Comparison of ENCODE assay signal across 8 cellular contexts in the genomic region with DNA sequence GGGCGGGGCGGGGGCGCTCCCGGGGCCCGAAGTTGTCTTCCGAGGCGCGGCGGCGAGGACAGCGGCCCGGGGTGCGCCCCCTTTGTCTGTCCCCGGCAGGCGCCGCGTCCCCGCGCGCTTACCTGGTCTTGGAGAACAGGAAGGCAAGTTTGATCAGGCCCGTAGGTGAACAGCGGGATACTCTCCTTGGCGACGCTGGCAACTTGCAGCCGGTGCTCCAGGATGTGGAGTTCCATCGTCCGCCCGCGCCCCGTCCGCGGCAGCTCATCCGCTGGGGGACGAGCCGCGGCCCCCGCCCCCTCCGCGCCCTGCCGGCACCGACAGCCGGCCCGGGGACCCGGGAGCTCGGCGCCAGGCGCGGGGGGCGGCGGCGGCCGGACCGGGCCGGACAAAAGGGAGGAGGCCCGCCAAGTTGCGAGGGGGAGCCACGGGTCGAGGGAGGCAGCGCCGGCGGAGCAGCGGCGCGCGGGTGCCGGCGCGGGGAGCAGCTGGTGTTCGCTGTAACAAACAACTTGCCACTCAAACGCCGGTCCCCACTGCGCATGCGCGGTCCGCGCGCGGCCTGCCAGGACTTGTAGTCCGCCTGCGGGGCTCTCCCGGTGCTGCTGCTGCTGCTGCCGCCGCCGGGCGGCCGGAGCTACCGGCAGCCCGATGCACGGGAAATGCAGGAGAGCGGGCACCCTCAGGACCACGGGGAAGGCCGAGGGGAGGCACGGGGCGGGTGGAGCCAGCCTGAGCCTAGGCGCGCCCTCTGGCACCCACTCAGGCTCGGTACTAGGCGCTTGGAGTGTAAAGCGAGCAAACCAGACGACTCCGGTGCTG. TPM values are rescaled to one million over a fixed set of nuclear protein-coding genes. Genes with fewer than 3 reads are reported as not detected.
DNase-seq lines count a peak whose midpoint lies in the region; ATAC-seq and TF ChIP-seq lines count a peak whose summit lies in the region.

No MANE protein-coding gene starts in this region.

- peak; percentile 19 to 50 for TF ChIP-seq POLR2A in gastroesophageal sphincter (IDR thresholded peaks at IDR 0.05)

- H3K4me1 ChIP-seq in HAP-1 (no peaks in the 10 kb centered on the region; the same call in 1 of the 2 replicates), MM.1S (ENCODE audit: low read length) (no peaks in the 10 kb centered on the region; the same call in 1 of the 2 replicates), gastroesophageal sphincter (peaks cover 0 to 29% (median 0%) of the 10 kb centered on the region in 3 donors), neutrophil (ENCODE audit: control insufficient read depth in 1 of 2, insufficient read depth in 1 of 2, low read depth in 1 of 2, low read length in 1 of 2) (peaks cover 38 to 39% of the 10 kb centered on the region in 2 experiments)

- 0% methylated on average over 7 of the region's 101 CpGs; no CpG with 5 or more reads in 1 of the 2 donors for WGBS in gastroesophageal sphincter (ENCODE audit: low coverage in 1 of 2), 2 donors

- no peaks in the 10 kb centered on the region for H3K9me2 ChIP-seq in MM.1S (replicated peaks; ENCODE audit: insufficient read depth, low read length)

- ATAC-seq in gastroesophageal sphincter: peak; percentile 95

- DNase-seq in GDM1 (lab: John Stamatoyannopoulos, UW) (peak; percentile 88), HAP-1 (ENCODE audit: low spot score in 2 of 2) (peak; percentile 90 to 98), MM.1S (peak; percentile 98), SHP77 treated with DMSO at 0.1 percent for 48 hours (lab: John Stamatoyannopoulos, UW) (peak; percentile 80), substantia nigra (lab: John Stamatoyannopoulos, UW) (peak; percentile 81 to 100 (median 96))
- peak; percentile 97 for DNase-seq in activated naive CD4-positive, alpha-beta T cell treated with Interleukin-2 at 50 U/mL for 16 hours

- H3F3A ChIP-seq in MM.1S (ENCODE audit: insufficient read depth, low read length): no peaks in the 10 kb centered on the region

- H3K9ac ChIP-seq in MM.1S (ENCODE audit: low read length): peak overlapping the region; percentile 50; the same call in 1 of the 2 replicates

- H3K4me2 ChIP-seq in MM.1S (ENCODE audit: low read depth, low read length): peak overlapping the region; percentile 76; the same call in 1 of the 2 replicates

- H3K9me3 ChIP-seq in HAP-1 (no peaks in the 10 kb centered on the region), MM.1S (replicated peaks; ENCODE audit: insufficient read depth, low read length) (no peaks in the 10 kb centered on the region), gastroesophageal sphincter (no peaks in the 10 kb centered on the region), neutrophil (no peaks in the 10 kb centered on the region)

- H3K4me3 ChIP-seq in HAP-1 (peak overlapping the region; percentile 46), MM.1S (ENCODE audit: low read length) (peak overlapping the region; percentile 53), gastroesophageal sphincter (peak overlapping the region; percentile 76 to 99), neutrophil (ENCODE audit: low read depth in 1 of 2, low read length in 1 of 2) (peak overlapping the region; percentile 68 to 71)

- H3K79me2 ChIP-seq in MM.1S (ENCODE audit: low read length): peaks cover 35% of the 10 kb centered on the region

- no peaks in the 10 kb centered on the region for H4K20me1 ChIP-seq in MM.1S (ENCODE audit: insufficient read depth, low read length)

- in situ Hi-C loops in HAP-1 (cut with MboI; ENCODE audit: low sequenced_read_pairs): no loop called here

- TF ChIP-seq CTCF in MM.1S (IDR thresholded peaks at IDR 0.05; ENCODE audit: low read length): peak; percentile 39
- peak in 3 of 4 experiments; percentile 55 to 72 (median 71) for TF ChIP-seq CTCF in gastroesophageal sphincter (IDR thresholded peaks at IDR 0.05)
- peak; percentile 84 for TF ChIP-seq CTCF in neutrophil (IDR thresholded peaks at IDR 0.05)

- H3K27ac ChIP-seq in MM.1S (ENCODE audit: low read length) (no peak overlapping the region), gastroesophageal sphincter (peak overlapping the region in 3 of 4 donors; percentile 74 to 81 (median 76)), neutrophil (peak overlapping the region; percentile 91), substantia nigra (ENCODE audit: low read depth, low read length, poor library complexity, severe bottlenecking) (peak overlapping the region; percentile 86)

- H3K27me3 ChIP-seq in HAP-1 (ENCODE audit: low read depth): no peaks in the 10 kb centered on the region
- no peaks in the 10 kb centered on the region for H3K27me3 ChIP-seq in MM.1S (replicated peaks; ENCODE audit: insufficient read depth, low read length)
- H3K27me3 ChIP-seq in gastroesophageal sphincter: no peaks in the 10 kb centered on the region
- H3K27me3 ChIP-seq in neutrophil: no peaks in the 10 kb centered on the region

- H3K36me3 ChIP-seq in HAP-1 (replicated peaks): no peaks in the 10 kb centered on the region
- no peaks in the 10 kb centered on the region for H3K36me3 ChIP-seq in MM.1S (replicated peaks; ENCODE audit: insufficient read depth, low read length)
- H3K36me3 ChIP-seq in gastroesophageal sphincter: no peaks in the 10 kb centered on the region
- no peaks in the 10 kb centered on the region for H3K36me3 ChIP-seq in neutrophil

- peak overlapping the region; percentile 71 for H2AFZ ChIP-seq in MM.1S (ENCODE audit: low read length)

- no peak for TF ChIP-seq EP300 in gastroesophageal sphincter (IDR thresholded peaks at IDR 0.05)

RNA-seq across cellular contexts. Expression of gene SPDYE3, which starts 35.6 kb away (rescaled TPM):
- not detected for total RNA-seq in gastroesophageal sphincter

RNA-seq across cellular contexts. Expression of gene PVRIG, which starts 52.2 kb away (rescaled TPM):
- under 1 TPM in 1 of 4 donors, not detected in 3; 0.27 TPM for total RNA-seq in gastroesophageal sphincter
